Comparison of ENCODE assay signal across 12 cellular contexts in the genomic region with DNA sequence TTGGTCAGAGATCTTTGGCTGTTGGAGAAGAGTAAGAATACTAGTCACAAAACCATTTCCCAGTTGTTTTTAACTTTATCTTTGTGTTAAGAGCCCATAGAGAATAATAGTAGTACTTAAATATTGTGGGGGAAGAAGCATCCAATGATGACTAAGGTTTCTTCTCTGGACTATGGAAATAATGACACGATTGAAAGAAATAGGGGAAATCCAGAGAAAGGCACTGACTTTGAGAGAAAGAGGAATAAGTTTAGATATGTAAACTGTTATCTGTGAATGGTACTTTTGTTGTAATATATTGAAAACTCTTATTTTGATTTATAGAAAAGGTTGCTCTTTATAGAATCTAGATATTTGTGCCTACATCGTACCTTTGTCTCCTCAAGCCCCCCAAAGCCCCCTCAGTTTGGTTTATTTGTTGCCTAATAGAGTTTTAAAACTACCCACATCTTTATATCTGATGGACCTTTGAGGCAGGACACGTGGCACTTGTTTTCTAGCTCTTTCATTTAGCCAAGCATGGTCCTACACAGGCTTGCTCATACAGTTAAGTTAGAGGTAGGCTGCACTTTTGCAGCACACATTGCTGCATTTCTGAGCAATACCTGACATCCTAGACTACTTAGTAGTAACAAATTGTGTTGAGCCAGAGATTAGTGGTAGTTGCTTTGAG.
DNase-seq lines count a peak whose midpoint lies in the region; ATAC-seq and TF ChIP-seq lines count a peak whose summit lies in the region.
"Had no signal": no experiment of that assay in that cellular context is flagged by ENCODE, and none has a peak within 500 bp of the region (broad histone marks: within the 10 kb centered on the region; RNA-seq: fewer than 3 reads in every experiment).

No MANE protein-coding gene starts in this region.

- no peak for DNase-seq in activated CD4-positive, CD25-positive, alpha-beta regulatory T cell (lab: John Stamatoyannopoulos, UW)
- peak; percentile 1 for DNase-seq in MV-4-11 (lab: John Stamatoyannopoulos, UW)
- no peak for DNase-seq in gastrocnemius medialis
- no peak for DNase-seq in DMS 273 treated with DMSO at 0.1 percent for 48 hours (lab: John Stamatoyannopoulos, UW)
- DNase-seq in AG20443 (ENCODE audit: low spot score) = no peak
- DNase-seq: activated naive CD4-positive, alpha-beta T cell treated with Interleukin-2 at 50 U/mL for 16 hours; NCI-H2029 had no signal

- TF ChIP-seq CTCF in gastrocnemius medialis (IDR thresholded peaks at IDR 0.05 in 4 of 5, conservative IDR thresholded peaks at IDR 0.05 in 1 of 5) = no peak

- H3K36me3 Mint-ChIP-seq in dendritic cell treated with granulocyte-macrophage colony-stimulating factor and Interleukin-4, amounts not matched to agents 40 ng/mL and 50 ng/mL, for 4 days (ENCODE audit: low read depth) = peaks cover 6% of the 10 kb centered on the region

- H3K27me3 ChIP-seq in gastrocnemius medialis = no peaks in the 10 kb centered on the region

- H3K4me1 ChIP-seq in gastrocnemius medialis = peaks cover 29 to 47% of the 10 kb centered on the region in 2 donors

- peak overlapping the region in 3 of 4 donors; percentile 44 to 62 (median 58) for H3K27ac ChIP-seq in gastrocnemius medialis
- H3K27ac ChIP-seq: VCaP had no signal

- H3K9me3 Mint-ChIP-seq in dendritic cell treated with granulocyte-macrophage colony-stimulating factor and Interleukin-4, amounts not matched to agents 40 ng/mL and 50 ng/mL, for 4 days = no peaks in the 10 kb centered on the region

- H3K4me3 ChIP-seq in gastrocnemius medialis = no peak overlapping the region
- H3K4me3 ChIP-seq: skin epidermis had no signal

- no peak overlapping the region for H3K4me3 Mint-ChIP-seq in dendritic cell treated with granulocyte-macrophage colony-stimulating factor and Interleukin-4, amounts not matched to agents 40 ng/mL and 50 ng/mL, for 4 days

- peak; percentile 78 to 79 for ATAC-seq in activated CD4-positive, CD25-positive, alpha-beta regulatory T cell treated with anti-CD3 and anti-CD28 coated beads, Interleukin-2, amount 50 U/mL, for 24 hours
- ATAC-seq in gastrocnemius medialis (no peak), GM19328 (IDR thresholded peaks at IDR 0.05; ENCODE audit: unreplicated experiment) (no peak)

- H3K27ac Mint-ChIP-seq in dendritic cell treated with granulocyte-macrophage colony-stimulating factor and Interleukin-4, amounts not matched to agents 40 ng/mL and 50 ng/mL, for 4 days = peak overlapping the region; percentile 42

- intact Hi-C loops in dendritic cell treated with granulocyte-macrophage colony-stimulating factor and Interleukin-4, amounts not matched to agents 40 ng/mL and 50 ng/mL, for 4 days (cut with micrococcal nuclease) = no loop called here
- intact Hi-C loops in gastrocnemius medialis (cut with DNase I; ENCODE audit: low total_unique reads) = no loop called here

- no peaks in the 10 kb centered on the region for H3K27me3 Mint-ChIP-seq in dendritic cell treated with granulocyte-macrophage colony-stimulating factor and Interleukin-4, amounts not matched to agents 40 ng/mL and 50 ng/mL, for 4 days

- H3K9me3 ChIP-seq in gastrocnemius medialis = no peaks in the 10 kb centered on the region

- peaks cover 28% of the 10 kb centered on the region for H3K4me1 Mint-ChIP-seq in dendritic cell treated with granulocyte-macrophage colony-stimulating factor and Interleukin-4, amounts not matched to agents 40 ng/mL and 50 ng/mL, for 4 days (ENCODE audit: low read depth)

- no peak for TF ChIP-seq POLR2A in gastrocnemius medialis (IDR thresholded peaks at IDR 0.05)

- in situ Hi-C loops in gastrocnemius medialis (cut with MboI; ENCODE audit: low sequenced_read_pairs in 4 of 4) = no loop called here

- no peaks in the 10 kb centered on the region for H3K36me3 ChIP-seq in gastrocnemius medialis

Comparison
In these comparisons a context has a peak if more than half of its experiments do, and no peak if none do; other contexts are left out.
1. ATAC-seq: peak in activated CD4-positive, CD25-positive, alpha-beta regulatory T cell treated with anti-CD3 and anti-CD28 coated beads, Interleukin-2, amount 50 U/mL, for 24 hours (2 of 2); none in gastrocnemius medialis (0 of 2) and GM19328 (single experiment).